In the genomic region with DNA sequence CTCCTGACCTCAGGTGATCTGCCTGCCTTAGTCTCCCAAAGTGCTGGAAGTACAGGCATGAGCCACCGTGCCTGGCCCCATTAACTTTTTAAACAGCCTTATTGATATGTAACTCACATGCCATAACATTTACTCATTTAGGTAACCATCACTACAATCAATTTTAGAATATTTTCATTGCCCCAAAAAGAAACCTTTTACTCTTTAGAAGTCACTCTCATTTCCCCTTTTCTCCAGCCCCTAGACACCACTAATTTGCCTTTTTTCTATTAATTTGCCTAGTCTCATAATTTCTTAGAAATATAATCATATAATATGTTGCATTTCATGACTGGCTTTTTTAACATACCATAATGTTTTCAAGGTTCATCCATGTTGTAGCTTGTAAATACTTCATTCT, we compare ENCODE assay signal across 26 cellular contexts. TPM values are rescaled to one million over a fixed set of nuclear protein-coding genes. Genes with fewer than 3 reads are reported as not detected.
"Had no signal": no experiment of that assay in that cellular context is flagged by ENCODE, and none has a peak within 500 bp of the region (broad histone marks: within the 10 kb centered on the region; RNA-seq: fewer than 3 reads in every experiment).

No MANE protein-coding gene starts in this region.

- H3K27me3 Mint-ChIP-seq: activated CD4-positive, alpha-beta T cell treated with anti-CD3 and anti-CD28 coated beads, Interleukin-2, amount 10 ng/mL, durations not matched to agents 7 days and 5 days; activated CD8-positive, alpha-beta memory T cell treated with anti-CD3 and anti-CD28 coated beads, Interleukin-2, amount 10 ng/mL, durations not matched to agents 7 days and 5 days; activated CD8-positive, alpha-beta T cell treated with anti-CD3 and anti-CD28 coated beads for 36 hours; activated naive CD4-positive, alpha-beta T cell treated with anti-CD3 and anti-CD28 coated beads, Interleukin-2, amount 10 ng/mL, durations not matched to agents 7 days and 5 days; progenitor cell of endocrine pancreas; stimulated activated naive B cell treated with anti-CD40 and anti-IgM and Interleukin-4, amounts not matched to agents 10 μg/mL and 1 μg/mL and 100 μg/mL, for 72 hours had no signal

- H3K4me1 Mint-ChIP-seq: activated CD4-positive, alpha-beta T cell treated with anti-CD3 and anti-CD28 coated beads, Interleukin-2, amount 10 ng/mL, durations not matched to agents 7 days and 5 days; activated CD8-positive, alpha-beta memory T cell treated with anti-CD3 and anti-CD28 coated beads, Interleukin-2, amount 10 ng/mL, durations not matched to agents 7 days and 5 days; activated naive CD4-positive, alpha-beta T cell treated with anti-CD3 and anti-CD28 coated beads, Interleukin-2, amount 10 ng/mL, durations not matched to agents 7 days and 5 days; mesothelial cell of epicardium; stimulated activated naive B cell treated with anti-CD40 and anti-IgM and Interleukin-4, amounts not matched to agents 10 μg/mL and 1 μg/mL and 100 μg/mL, for 72 hours had no signal

- H3K36me3 Mint-ChIP-seq: activated CD8-positive, alpha-beta memory T cell treated with anti-CD3 and anti-CD28 coated beads, Interleukin-2, amount 10 ng/mL, durations not matched to agents 7 days and 5 days; activated naive CD4-positive, alpha-beta T cell treated with anti-CD3 and anti-CD28 coated beads, Interleukin-2, amount 10 ng/mL, durations not matched to agents 7 days and 5 days; mesothelial cell of epicardium had no signal

- ATAC-seq: activated CD4-positive, CD25-positive, alpha-beta regulatory T cell treated with anti-CD3 and anti-CD28 coated beads, Interleukin-2, amount 50 U/mL, for 24 hours; activated CD8-positive, alpha-beta memory T cell treated with anti-CD3 and anti-CD28 coated beads, Interleukin-2, amount 10 ng/mL, durations not matched to agents 7 days and 5 days; activated CD8-positive, alpha-beta T cell treated with anti-CD3 and anti-CD28 coated beads for 36 hours; gastroesophageal sphincter; left ventricle myocardium superior; natural killer cell treated with Interleukin-12 subunit alpha and Interleukin-12 subunit beta and Interleukin-15 and Interleukin-18, amount 100 ng/mL, for 72 hours had no signal

- FAIRE-seq: bronchial epithelial cell, urothelium cell line had no signal

- H3K27ac Mint-ChIP-seq: activated CD4-positive, alpha-beta T cell treated with anti-CD3 and anti-CD28 coated beads, Interleukin-2, amount 10 ng/mL, durations not matched to agents 7 days and 5 days; activated CD8-positive, alpha-beta memory T cell treated with anti-CD3 and anti-CD28 coated beads, Interleukin-2, amount 10 ng/mL, durations not matched to agents 7 days and 5 days; activated CD8-positive, alpha-beta T cell treated with anti-CD3 and anti-CD28 coated beads for 36 hours; activated naive CD4-positive, alpha-beta T cell treated with anti-CD3 and anti-CD28 coated beads, Interleukin-2, amount 10 ng/mL, durations not matched to agents 7 days and 5 days; endodermal cell; mesothelial cell of epicardium; natural killer cell treated with Interleukin-12 subunit alpha and Interleukin-12 subunit beta and Interleukin-15 and Interleukin-18, amount 100 ng/mL, for 72 hours; progenitor cell of endocrine pancreas; stimulated activated naive B cell treated with anti-CD40 and anti-IgM and Interleukin-4, amounts not matched to agents 10 μg/mL and 1 μg/mL and 100 μg/mL, for 72 hours had no signal

- H3K4me3 Mint-ChIP-seq: activated CD4-positive, alpha-beta T cell treated with anti-CD3 and anti-CD28 coated beads, Interleukin-2, amount 10 ng/mL, durations not matched to agents 7 days and 5 days; activated CD8-positive, alpha-beta memory T cell treated with anti-CD3 and anti-CD28 coated beads, Interleukin-2, amount 10 ng/mL, durations not matched to agents 7 days and 5 days; activated CD8-positive, alpha-beta T cell treated with anti-CD3 and anti-CD28 coated beads for 36 hours; activated naive CD4-positive, alpha-beta T cell treated with anti-CD3 and anti-CD28 coated beads, Interleukin-2, amount 10 ng/mL, durations not matched to agents 7 days and 5 days; endodermal cell; mesothelial cell of epicardium; natural killer cell treated with Interleukin-12 subunit alpha and Interleukin-12 subunit beta and Interleukin-15 and Interleukin-18, amount 100 ng/mL, for 72 hours; stimulated activated naive B cell treated with anti-CD40 and anti-IgM and Interleukin-4, amounts not matched to agents 10 μg/mL and 1 μg/mL and 100 μg/mL, for 72 hours had no signal

- DNase-seq: activated CD4-positive, alpha-beta T cell treated with anti-CD3 and anti-CD28 coated beads, Interleukin-2, amount 10 ng/mL, durations not matched to agents 7 days and 5 days; activated CD8-positive, alpha-beta memory T cell treated with anti-CD3 and anti-CD28 coated beads, Interleukin-2, amount 10 ng/mL, durations not matched to agents 7 days and 5 days; activated CD8-positive, alpha-beta T cell treated with anti-CD3 and anti-CD28 coated beads for 36 hours; activated effector memory CD4-positive, alpha-beta T cell treated with anti-CD3 and anti-CD28 coated beads, Interleukin-2, amount 50 U/mL, for 16 hours; activated naive CD4-positive, alpha-beta T cell treated with anti-CD3 and anti-CD28 coated beads, Interleukin-2, amount 10 ng/mL, durations not matched to agents 7 days and 5 days; activated T-cell treated with anti-CD3 and anti-CD28 coated beads for 4 hours; amygdala; endodermal cell; esophagus squamous epithelium; head of caudate nucleus; hypothalamus; left ventricle myocardium superior; mammary epithelial cell; retina; sigmoid colon; stimulated activated CD4-positive, alpha-beta T cell treated with anti-CD3 and anti-CD28 coated beads, Interleukin-15, amount 100 ng/mL, for 24 hours; stimulated activated naive B cell treated with anti-CD40 and anti-IgM and Interleukin-4, amounts not matched to agents 10 μg/mL and 1 μg/mL and 100 μg/mL, for 72 hours; transverse colon had no signal

RNA-seq across cellular contexts. Expression of gene TACR1, which starts 57.2 kb away (rescaled TPM):
- total RNA-seq: activated CD4-positive, alpha-beta T cell treated with anti-CD3 and anti-CD28 coated beads, Interleukin-2, amount 10 ng/mL, durations not matched to agents 7 days and 5 days; activated CD8-positive, alpha-beta memory T cell treated with anti-CD3 and anti-CD28 coated beads, Interleukin-2, amount 10 ng/mL, durations not matched to agents 7 days and 5 days; activated CD8-positive, alpha-beta T cell treated with anti-CD3 and anti-CD28 coated beads for 36 hours; bronchial epithelial cell; mammary epithelial cell; natural killer cell treated with Interleukin-12 subunit alpha and Interleukin-12 subunit beta and Interleukin-15 and Interleukin-18, amount 100 ng/mL, for 72 hours; osteocyte had no signal
- polyA plus RNA-seq: mammary epithelial cell had no signal
